ENCODE assay signal across 28 cellular contexts in genomic region chr1:20365421-20366075, GRCh38.
DNase-seq lines count a peak whose midpoint lies in the region; ATAC-seq, FAIRE-seq and TF ChIP-seq lines count a peak whose summit lies in the region.
"Had no signal": no experiment of that assay in that cellular context is flagged by ENCODE, and none has a peak within 500 bp of the region (broad histone marks: within the 10 kb centered on the region; RNA-seq: fewer than 3 reads in every experiment).

No MANE protein-coding gene starts in this region.

- TF ChIP-seq POLR2A in transverse colon (IDR thresholded peaks at IDR 0.05) = no peak

- peak overlapping the region; percentile 72 for H3K4me3 Mint-ChIP-seq in neural crest cell
- H3K4me3 Mint-ChIP-seq: activated CD4-positive, alpha-beta T cell treated with anti-CD3 and anti-CD28 coated beads, Interleukin-2, amount 10 ng/mL, durations not matched to agents 7 days and 5 days; activated CD8-positive, alpha-beta memory T cell treated with anti-CD3 and anti-CD28 coated beads, Interleukin-2, amount 10 ng/mL, durations not matched to agents 7 days and 5 days; activated naive CD4-positive, alpha-beta T cell treated with anti-CD3 and anti-CD28 coated beads, Interleukin-2, amount 10 ng/mL, durations not matched to agents 7 days and 5 days; activated T-cell treated with anti-CD3 and anti-CD28 coated beads, Interleukin-2, amount 50 U/mL, for 72 hours; central memory CD8-positive, alpha-beta T cell had no signal

- no peak for TF ChIP-seq CTCF in cardiac muscle cell (IDR thresholded peaks at IDR 0.05; ENCODE audit: low read depth, low read length)
- TF ChIP-seq CTCF in hepatocyte (IDR thresholded peaks at IDR 0.05; ENCODE audit: poor library complexity) = no peak
- TF ChIP-seq CTCF in neural crest cell (conservative IDR thresholded peaks at IDR 0.05) = no peak
- TF ChIP-seq CTCF in transverse colon (IDR thresholded peaks at IDR 0.05) = no peak

- H3K9me3 ChIP-seq in cardiac muscle cell (ENCODE audit: low read depth) (no peaks in the 10 kb centered on the region), hepatocyte (ENCODE audit: low read depth) (no peaks in the 10 kb centered on the region), transverse colon (no peaks in the 10 kb centered on the region)
- H3K9me3 ChIP-seq: SK-N-SH, upper lobe of left lung had no signal

- no peaks in the 10 kb centered on the region for H4K20me1 ChIP-seq in hepatocyte (ENCODE audit: insufficient read depth, poor library complexity, severe bottlenecking)

- H3K9me3 Mint-ChIP-seq in neural crest cell = no peaks in the 10 kb centered on the region
- H3K9me3 Mint-ChIP-seq: activated CD4-positive, alpha-beta T cell treated with anti-CD3 and anti-CD28 coated beads, Interleukin-2, amount 10 ng/mL, durations not matched to agents 7 days and 5 days; activated naive CD4-positive, alpha-beta T cell treated with anti-CD3 and anti-CD28 coated beads, Interleukin-2, amount 10 ng/mL, durations not matched to agents 7 days and 5 days; activated T-cell treated with anti-CD3 and anti-CD28 coated beads, Interleukin-2, amount 50 U/mL, for 72 hours; central memory CD8-positive, alpha-beta T cell had no signal

- no peak overlapping the region for H2AFZ ChIP-seq in hepatocyte

- TF ChIP-seq EP300 in transverse colon (IDR thresholded peaks at IDR 0.05; ENCODE audit: low read depth) = no peak

- no peaks in the 10 kb centered on the region for H3K79me2 ChIP-seq in hepatocyte

- DNase-seq in cardiac muscle cell (ENCODE audit: low read depth in 1 of 2, low spot score in 1 of 2) (no peak), Right ventricle myocardium superior (no peak), hepatocyte (ENCODE audit: low spot score) (no peak), neural crest cell (ENCODE audit: low read depth, low spot score) (no peak), NCI-H2171 treated with DMSO at 0.1 percent for 48 hours (lab: John Stamatoyannopoulos, UW) (no peak), GM19239 (ENCODE audit: insufficient read length, low spot score) (no peak), transverse colon (no peak)
- DNase-seq in stimulated activated CD4-positive, alpha-beta T cell treated with anti-CD3 and anti-CD28 coated beads, Interleukin-2, amount 100 ng/mL, for 24 hours = no peak
- DNase-seq: activated CD4-positive, alpha-beta T cell treated with anti-CD3 and anti-CD28 coated beads, Interleukin-2, amount 10 ng/mL, durations not matched to agents 7 days and 5 days; activated CD8-positive, alpha-beta memory T cell treated with anti-CD3 and anti-CD28 coated beads, Interleukin-2, amount 10 ng/mL, durations not matched to agents 7 days and 5 days; activated naive CD4-positive, alpha-beta T cell treated with anti-CD3 and anti-CD28 coated beads, Interleukin-2, amount 10 ng/mL, durations not matched to agents 7 days and 5 days; activated T-cell treated with anti-CD3 and anti-CD28 coated beads, Interleukin-2, amount 50 U/mL, for 72 hours; AML-193; dermis blood vessel endothelial cell; GF-D8; naive thymus-derived CD4-positive, alpha-beta T cell; NCI-H1048; NCI-H187 treated with DMSO at 0.1 percent for 48 hours; NCI-H526 treated with DMSO at 0.1 percent for 48 hours; T-helper 2 cell had no signal

- in situ Hi-C loops in transverse colon (cut with MboI; ENCODE audit: low pct_ligation_motif_present in 1 of 4, low pct_unique_long_range_greater_than_20kb in 1 of 4, low sequenced_read_pairs in 3 of 4) = no loop called here

- peaks cover 97% of the 10 kb centered on the region for H3K27me3 ChIP-seq in cardiac muscle cell
- peaks cover 67% of the 10 kb centered on the region for H3K27me3 ChIP-seq in hepatocyte
- peaks cover 73% of the 10 kb centered on the region for H3K27me3 ChIP-seq in transverse colon

- H3K4me1 ChIP-seq in cardiac muscle cell (ENCODE audit: low read depth) (no peaks in the 10 kb centered on the region), hepatocyte (ENCODE audit: insufficient read depth) (peaks cover 5% of the 10 kb centered on the region), transverse colon (peaks cover 0 to 22% (median 16%) of the 10 kb centered on the region in 4 donors)

- peaks cover 5% of the 10 kb centered on the region for H3K4me1 Mint-ChIP-seq in neural crest cell
- H3K4me1 Mint-ChIP-seq: activated CD8-positive, alpha-beta memory T cell treated with anti-CD3 and anti-CD28 coated beads, Interleukin-2, amount 10 ng/mL, durations not matched to agents 7 days and 5 days; activated naive CD4-positive, alpha-beta T cell treated with anti-CD3 and anti-CD28 coated beads, Interleukin-2, amount 10 ng/mL, durations not matched to agents 7 days and 5 days had no signal

- 76% methylated on average over 10 of the region's 13 CpGs for WGBS in hepatocyte (ENCODE audit: low lambda C conversion rate, missing lambda C conversion rate)
- WGBS in transverse colon (ENCODE audit: low coverage in 1 of 2), 2 donors = 31 to 70% methylated on average over 2 to 13 of the region's 13 CpGs

- H3K4me3 ChIP-seq in cardiac muscle cell (peak overlapping the region; percentile 16), hepatocyte (no peak overlapping the region), transverse colon (no peak overlapping the region)

- H3K27ac ChIP-seq in cardiac muscle cell (no peak overlapping the region), hepatocyte (no peak overlapping the region), transverse colon (no peak overlapping the region)

- intact Hi-C loops in Right ventricle myocardium superior (cut with DNase I) = no loop called here
- intact Hi-C loops in transverse colon (cut with DNase I; ENCODE audit: low total_unique reads) = no loop called here

- no peak overlapping the region for H3K27ac Mint-ChIP-seq in neural crest cell (ENCODE audit: unreplicated experiment)
- H3K27ac Mint-ChIP-seq: activated CD4-positive, alpha-beta T cell treated with anti-CD3 and anti-CD28 coated beads, Interleukin-2, amount 10 ng/mL, durations not matched to agents 7 days and 5 days; activated CD8-positive, alpha-beta memory T cell treated with anti-CD3 and anti-CD28 coated beads, Interleukin-2, amount 10 ng/mL, durations not matched to agents 7 days and 5 days; activated naive CD4-positive, alpha-beta T cell treated with anti-CD3 and anti-CD28 coated beads, Interleukin-2, amount 10 ng/mL, durations not matched to agents 7 days and 5 days; activated T-cell treated with anti-CD3 and anti-CD28 coated beads, Interleukin-2, amount 50 U/mL, for 72 hours; naive thymus-derived CD4-positive, alpha-beta T cell had no signal

- FAIRE-seq in GM19239 (lab: Jason Lieb, UNC) = no peak
- FAIRE-seq: A204.1, endothelial cell of umbilical vein, GM18507, H54 had no signal

- H3K36me3 ChIP-seq in cardiac muscle cell (no peaks in the 10 kb centered on the region), hepatocyte (replicated peaks; ENCODE audit: insufficient read depth, low read depth) (no peaks in the 10 kb centered on the region), transverse colon (no peaks in the 10 kb centered on the region)
- H3K36me3 ChIP-seq: upper lobe of left lung had no signal

- no peaks in the 10 kb centered on the region for H3K9me2 ChIP-seq in hepatocyte (replicated peaks; ENCODE audit: insufficient read depth)
- H3K9me2 ChIP-seq: SK-N-SH had no signal

- H3K36me3 Mint-ChIP-seq in neural crest cell (ENCODE audit: low read depth) = no peaks in the 10 kb centered on the region
- H3K36me3 Mint-ChIP-seq: activated CD8-positive, alpha-beta memory T cell treated with anti-CD3 and anti-CD28 coated beads, Interleukin-2, amount 10 ng/mL, durations not matched to agents 7 days and 5 days; activated naive CD4-positive, alpha-beta T cell treated with anti-CD3 and anti-CD28 coated beads, Interleukin-2, amount 10 ng/mL, durations not matched to agents 7 days and 5 days had no signal

- peak overlapping the region; percentile 87 for H3K4me2 ChIP-seq in hepatocyte

- H3K27me3 Mint-ChIP-seq in neural crest cell (ENCODE audit: low read depth) = peaks cover 91% of the 10 kb centered on the region

- ATAC-seq in Right ventricle myocardium superior (ENCODE audit: poor library complexity) = no peak
- ATAC-seq: activated CD8-positive, alpha-beta memory T cell treated with anti-CD3 and anti-CD28 coated beads, Interleukin-2, amount 10 ng/mL, durations not matched to agents 7 days and 5 days; activated T-cell treated with anti-CD3 and anti-CD28 coated beads, Interleukin-2, amount 50 U/mL, for 72 hours; left lobe of liver; naive thymus-derived CD4-positive, alpha-beta T cell had no signal
